Comparison of ENCODE assay signal across 30 cellular contexts in the genomic region with DNA sequence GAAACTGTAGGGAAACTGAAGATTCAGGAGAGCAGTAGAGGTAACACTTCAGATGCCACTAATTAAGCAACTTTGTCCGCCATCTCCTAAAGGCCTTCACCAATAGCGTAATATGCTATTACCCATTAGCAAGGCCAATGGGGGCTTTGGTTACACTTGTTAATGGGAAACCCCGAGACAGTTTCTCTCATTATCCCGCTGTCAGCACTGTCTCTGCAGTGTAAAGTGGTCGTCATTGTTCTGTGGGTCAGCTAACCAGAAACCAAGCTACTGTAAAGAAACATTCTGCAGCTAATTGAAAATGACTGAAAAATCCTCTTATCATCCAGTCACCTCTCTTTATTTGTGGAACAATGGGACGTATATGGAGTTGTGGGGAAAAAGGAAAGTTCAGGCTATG.
"Had no signal": no experiment of that assay in that cellular context is flagged by ENCODE, and none has a peak within 500 bp of the region (broad histone marks: within the 10 kb centered on the region; RNA-seq: fewer than 3 reads in every experiment).

No MANE protein-coding gene starts in this region.

- H3K4me1 Mint-ChIP-seq: naive B cell; naive thymus-derived CD8-positive, alpha-beta T cell; nephron progenitor cell; stimulated activated effector memory CD8-positive, alpha-beta T cell treated with anti-CD3 and anti-CD28 coated beads, Interleukin-12 subunit alpha, Interleukin-12 subunit beta, amount 100 ng/mL, for 72 hours; stimulated activated naive B cell treated with anti-CD40 and anti-IgM and Interleukin-4, amounts not matched to agents 10 μg/mL and 1 μg/mL and 100 μg/mL, for 72 hours had no signal

- H3K4me3 ChIP-seq: ovary, psoas muscle, right atrium auricular region, right lobe of liver, sigmoid colon, stomach, thoracic aorta, thyroid gland, tibial nerve, upper lobe of right lung, uterus had no signal

- H3K27ac Mint-ChIP-seq: naive B cell; naive thymus-derived CD8-positive, alpha-beta T cell; natural killer cell treated with Interleukin-12 subunit alpha and Interleukin-12 subunit beta and Interleukin-15 and Interleukin-18, amount 100 ng/mL, for 72 hours; nephron progenitor cell; progenitor cell of endocrine pancreas; stimulated activated effector memory CD8-positive, alpha-beta T cell treated with anti-CD3 and anti-CD28 coated beads, Interleukin-12 subunit alpha, Interleukin-12 subunit beta, amount 100 ng/mL, for 72 hours; stimulated activated naive B cell treated with anti-CD40 and anti-IgM and Interleukin-4, amounts not matched to agents 10 μg/mL and 1 μg/mL and 100 μg/mL, for 72 hours; stimulated activated naive CD8-positive, alpha-beta T cell treated with anti-CD3 and anti-CD28 coated beads, Interleukin-15, Interleukin-2, amounts not matched to agents 100 ng/mL and 50 ng/mL, for 24 hours; type B pancreatic cell had no signal

- H2AFZ ChIP-seq: parathyroid adenoma had no signal

- H3K4me3 Mint-ChIP-seq: naive B cell; naive thymus-derived CD8-positive, alpha-beta T cell; natural killer cell treated with Interleukin-12 subunit alpha and Interleukin-12 subunit beta and Interleukin-15 and Interleukin-18, amount 100 ng/mL, for 72 hours; nephron progenitor cell; neural crest cell; stimulated activated effector memory CD8-positive, alpha-beta T cell treated with anti-CD3 and anti-CD28 coated beads, Interleukin-12 subunit alpha, Interleukin-12 subunit beta, amount 100 ng/mL, for 72 hours; stimulated activated naive B cell treated with anti-CD40 and anti-IgM and Interleukin-4, amounts not matched to agents 10 μg/mL and 1 μg/mL and 100 μg/mL, for 72 hours; stimulated activated naive CD8-positive, alpha-beta T cell treated with anti-CD3 and anti-CD28 coated beads, Interleukin-15, Interleukin-2, amounts not matched to agents 100 ng/mL and 50 ng/mL, for 24 hours; type B pancreatic cell had no signal

- H3K79me2 ChIP-seq: parathyroid adenoma had no signal

- H3K27ac ChIP-seq: ovary, parathyroid adenoma, psoas muscle, right atrium auricular region, right lobe of liver, sigmoid colon, stomach, thoracic aorta, thyroid gland, tibial nerve, upper lobe of right lung, uterus had no signal

- H3K9me3 Mint-ChIP-seq: nephron progenitor cell, type B pancreatic cell had no signal

- ATAC-seq: naive thymus-derived CD8-positive, alpha-beta T cell; natural killer cell treated with Interleukin-12 subunit alpha and Interleukin-12 subunit beta and Interleukin-15 and Interleukin-18, amount 100 ng/mL, for 72 hours; psoas muscle; right lobe of liver; stimulated activated effector memory CD8-positive, alpha-beta T cell treated with anti-CD3 and anti-CD28 coated beads, Interleukin-12 subunit alpha, Interleukin-12 subunit beta, amount 100 ng/mL, for 72 hours; stimulated activated naive B cell treated with anti-CD40 and anti-IgM and Interleukin-4, amounts not matched to agents 10 μg/mL and 1 μg/mL and 100 μg/mL, for 72 hours; upper lobe of right lung had no signal

- H3K36me3 ChIP-seq: ovary, right atrium auricular region, right lobe of liver, sigmoid colon, stomach, thoracic aorta, thyroid gland, tibial nerve, upper lobe of right lung, uterus had no signal

- H3K27me3 ChIP-seq: ovary, right atrium auricular region, right lobe of liver, sigmoid colon, stomach, thyroid gland, tibial nerve, upper lobe of right lung, uterus had no signal

- H3K4me1 ChIP-seq: parathyroid adenoma, psoas muscle, right atrium auricular region, right lobe of liver, sigmoid colon, stomach, thyroid gland, tibial nerve, upper lobe of right lung, uterus had no signal

- H3K36me3 Mint-ChIP-seq: naive B cell; naive thymus-derived CD8-positive, alpha-beta T cell; stimulated activated effector memory CD8-positive, alpha-beta T cell treated with anti-CD3 and anti-CD28 coated beads, Interleukin-12 subunit alpha, Interleukin-12 subunit beta, amount 100 ng/mL, for 72 hours; stimulated activated naive B cell treated with anti-CD40 and anti-IgM and Interleukin-4, amounts not matched to agents 10 μg/mL and 1 μg/mL and 100 μg/mL, for 72 hours; type B pancreatic cell had no signal

- H3K27me3 Mint-ChIP-seq: naive B cell; naive thymus-derived CD8-positive, alpha-beta T cell; natural killer cell treated with Interleukin-12 subunit alpha and Interleukin-12 subunit beta and Interleukin-15 and Interleukin-18, amount 100 ng/mL, for 72 hours; stimulated activated naive B cell treated with anti-CD40 and anti-IgM and Interleukin-4, amounts not matched to agents 10 μg/mL and 1 μg/mL and 100 μg/mL, for 72 hours; stimulated activated naive CD8-positive, alpha-beta T cell treated with anti-CD3 and anti-CD28 coated beads, Interleukin-15, Interleukin-2, amounts not matched to agents 100 ng/mL and 50 ng/mL, for 24 hours had no signal

- H3K9ac ChIP-seq: parathyroid adenoma had no signal

- DNase-seq: naive B cell; naive thymus-derived CD8-positive, alpha-beta T cell; nephron progenitor cell; occipital lobe; ovary; posterior cingulate gyrus; psoas muscle; right lobe of liver; sigmoid colon; small intestine; stimulated activated CD4-positive, alpha-beta T cell treated with anti-CD3 and anti-CD28 coated beads, Interleukin-15, amount 100 ng/mL, for 24 hours; stimulated activated CD4-positive, alpha-beta T cell treated with anti-CD3 and anti-CD28 coated beads, Interleukin-2, amount 100 ng/mL, for 24 hours; stimulated activated CD4-positive, alpha-beta T cell treated with anti-CD3 and anti-CD28 coated beads, Interleukin-2, amount 100 ng/mL, for 48 hours; stimulated activated CD4-positive, alpha-beta T cell treated with anti-CD3 and anti-CD28 coated beads, Interleukin-4, amount 100 ng/mL, for 24 hours; stimulated activated naive B cell treated with anti-CD40 and anti-IgM and Interleukin-4, amounts not matched to agents 10 μg/mL and 1 μg/mL and 100 μg/mL, for 72 hours; stimulated activated naive CD4-positive, alpha-beta T cell treated with Interleukin-2 at 50 U/mL for 16 hours; stomach; thyroid gland; upper lobe of right lung; uterus had no signal

- H3K9me3 ChIP-seq: ovary, psoas muscle, right atrium auricular region, right lobe of liver, sigmoid colon, stomach, thoracic aorta, thyroid gland, tibial nerve, upper lobe of right lung, uterus had no signal
